In genomic region chr1:214541693-214542092, GRCh38 we compare ENCODE assay signal across 23 cellular contexts.
"Had no signal": no experiment of that assay in that cellular context is flagged by ENCODE, and none has a peak within 500 bp of the region (broad histone marks: within the 10 kb centered on the region; RNA-seq: fewer than 3 reads in every experiment).

No MANE protein-coding gene starts in this region.

- H3K9me3 ChIP-seq: colonic mucosa, heart right ventricle, right atrium auricular region, testis had no signal

- H3K36me3 ChIP-seq: brain microvascular endothelial cell, colonic mucosa, heart right ventricle, right atrium auricular region had no signal

- H3K27me3 Mint-ChIP-seq: type B pancreatic cell had no signal

- H3K4me3 ChIP-seq: colonic mucosa, heart right ventricle, right atrium auricular region, skin epidermis, testis had no signal

- H3K27ac ChIP-seq: brain microvascular endothelial cell, colonic mucosa, right atrium auricular region, skin epidermis had no signal

- H3K4me1 ChIP-seq: colonic mucosa had no signal

- H3K4me1 Mint-ChIP-seq: central memory CD8-positive, alpha-beta T cell; stimulated activated naive CD8-positive, alpha-beta T cell treated with anti-CD3 and anti-CD28 coated beads, Interleukin-15, amount 100 ng/mL, for 72 hours had no signal

- H3K27ac Mint-ChIP-seq: activated CD4-positive, alpha-beta T cell treated with anti-CD3 and anti-CD28 coated beads, Interleukin-2, amount 10 ng/mL, durations not matched to agents 7 days and 5 days; activated CD8-positive, alpha-beta T cell treated with anti-CD3 and anti-CD28 coated beads, Interleukin-2, amount 10 ng/mL, durations not matched to agents 7 days and 5 days; endodermal cell; natural killer cell; stimulated activated naive CD8-positive, alpha-beta T cell treated with anti-CD3 and anti-CD28 coated beads, Interleukin-15, amount 100 ng/mL, for 72 hours; type B pancreatic cell had no signal

- ATAC-seq: activated CD8-positive, alpha-beta T cell treated with anti-CD3 and anti-CD28 coated beads, Interleukin-2, amount 10 ng/mL, durations not matched to agents 7 days and 5 days; activated T-cell treated with anti-CD3 and anti-CD28 coated beads, Interleukin-2, amount 50 U/mL, for 4 hours; natural killer cell; stimulated activated naive CD8-positive, alpha-beta T cell treated with anti-CD3 and anti-CD28 coated beads, Interleukin-15, amount 100 ng/mL, for 72 hours had no signal

- H3K27me3 ChIP-seq: brain microvascular endothelial cell, colonic mucosa, heart right ventricle, right atrium auricular region, testis had no signal

- H3K36me3 Mint-ChIP-seq: natural killer cell, type B pancreatic cell had no signal

- H3K4me3 Mint-ChIP-seq: activated CD4-positive, alpha-beta T cell treated with anti-CD3 and anti-CD28 coated beads, Interleukin-2, amount 10 ng/mL, durations not matched to agents 7 days and 5 days; activated CD8-positive, alpha-beta T cell treated with anti-CD3 and anti-CD28 coated beads, Interleukin-2, amount 10 ng/mL, durations not matched to agents 7 days and 5 days; activated T-cell treated with anti-CD3 and anti-CD28 coated beads, Interleukin-2, amount 50 U/mL, for 4 hours; central memory CD8-positive, alpha-beta T cell; endodermal cell; natural killer cell; stimulated activated naive CD8-positive, alpha-beta T cell treated with anti-CD3 and anti-CD28 coated beads, Interleukin-15, amount 100 ng/mL, for 72 hours; type B pancreatic cell had no signal

- DNase-seq: activated CD4-positive, alpha-beta T cell treated with anti-CD3 and anti-CD28 coated beads, Interleukin-2, amount 10 ng/mL, durations not matched to agents 7 days and 5 days; activated CD4-positive, CD25-positive, alpha-beta regulatory T cell; activated CD8-positive, alpha-beta T cell treated with anti-CD3 and anti-CD28 coated beads, Interleukin-2, amount 10 ng/mL, durations not matched to agents 7 days and 5 days; activated effector memory CD4-positive, alpha-beta T cell treated with Interleukin-2 at 50 U/mL for 16 hours; activated naive CD4-positive, alpha-beta T cell treated with anti-CD3 and anti-CD28 coated beads, Interleukin-2, amount 50 U/mL, for 16 hours; activated T-cell treated with anti-CD3 and anti-CD28 coated beads, Interleukin-2, amount 50 U/mL, for 4 hours; aorta; brain microvascular endothelial cell; colonic mucosa; endodermal cell; heart right ventricle; kidney glomerular epithelial cell; mesendoderm; natural killer cell; nucleus accumbens; stimulated activated naive CD8-positive, alpha-beta T cell treated with anti-CD3 and anti-CD28 coated beads, Interleukin-15, amount 100 ng/mL, for 72 hours; T-helper 1 cell; T-helper 9 cell had no signal

- H3K9me3 Mint-ChIP-seq: activated CD4-positive, alpha-beta T cell treated with anti-CD3 and anti-CD28 coated beads, Interleukin-2, amount 10 ng/mL, durations not matched to agents 7 days and 5 days; activated T-cell treated with anti-CD3 and anti-CD28 coated beads, Interleukin-2, amount 50 U/mL, for 4 hours; central memory CD8-positive, alpha-beta T cell; endodermal cell; natural killer cell; stimulated activated naive CD8-positive, alpha-beta T cell treated with anti-CD3 and anti-CD28 coated beads, Interleukin-15, amount 100 ng/mL, for 72 hours; type B pancreatic cell had no signal
